In the genomic region with DNA sequence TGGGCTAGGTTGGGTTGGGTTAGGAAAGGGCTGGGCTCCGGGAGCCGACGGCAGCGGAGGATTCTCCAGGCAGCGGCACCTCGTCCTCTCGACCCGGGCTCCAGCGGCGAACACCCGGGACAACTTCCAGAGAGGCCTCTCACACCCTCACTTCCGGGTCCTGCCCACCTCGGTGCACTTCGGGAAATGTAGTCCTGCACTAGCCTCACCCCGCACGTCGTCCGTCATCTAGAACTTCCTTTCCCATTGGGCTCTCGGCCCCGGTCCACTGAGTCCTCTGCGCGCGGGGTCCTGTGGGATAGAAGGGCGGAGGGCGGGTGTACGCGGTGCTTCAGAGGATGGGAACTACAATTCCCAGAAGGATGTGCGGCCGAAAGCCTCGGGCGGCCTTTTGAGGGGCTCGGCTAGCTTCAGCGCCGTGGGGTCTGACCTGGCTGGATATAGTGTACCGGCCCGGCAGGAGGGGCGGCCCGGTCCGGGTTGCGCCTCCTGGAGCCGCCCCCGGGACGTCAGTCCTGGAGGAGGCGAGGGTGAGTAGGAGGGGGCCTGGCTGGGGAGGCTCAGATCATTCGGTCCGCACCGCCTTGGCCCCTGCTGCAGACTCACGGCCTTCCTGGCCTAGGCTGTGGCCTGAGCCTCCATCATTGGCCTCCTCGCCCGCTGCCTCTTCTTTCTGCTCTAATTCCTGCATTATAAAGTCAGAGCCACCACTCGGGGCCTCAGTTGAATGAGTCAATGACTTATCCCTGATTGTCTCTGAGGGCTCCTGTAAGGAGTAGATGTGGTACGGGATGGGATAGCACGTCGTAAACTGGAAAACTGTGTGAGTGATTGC, we compare ENCODE assay signal across 8 cellular contexts. TPM values are rescaled to one million over a fixed set of nuclear protein-coding genes. Genes with fewer than 3 reads are reported as not detected.
DNase-seq lines count a peak whose midpoint lies in the region; ATAC-seq and TF ChIP-seq lines count a peak whose summit lies in the region.

ERP44 (minus strand) TSS at position 114 of the 835 bp plus-strand sequence. CDS start 160 bp downstream, outside the sequence.
A gene with protein sequence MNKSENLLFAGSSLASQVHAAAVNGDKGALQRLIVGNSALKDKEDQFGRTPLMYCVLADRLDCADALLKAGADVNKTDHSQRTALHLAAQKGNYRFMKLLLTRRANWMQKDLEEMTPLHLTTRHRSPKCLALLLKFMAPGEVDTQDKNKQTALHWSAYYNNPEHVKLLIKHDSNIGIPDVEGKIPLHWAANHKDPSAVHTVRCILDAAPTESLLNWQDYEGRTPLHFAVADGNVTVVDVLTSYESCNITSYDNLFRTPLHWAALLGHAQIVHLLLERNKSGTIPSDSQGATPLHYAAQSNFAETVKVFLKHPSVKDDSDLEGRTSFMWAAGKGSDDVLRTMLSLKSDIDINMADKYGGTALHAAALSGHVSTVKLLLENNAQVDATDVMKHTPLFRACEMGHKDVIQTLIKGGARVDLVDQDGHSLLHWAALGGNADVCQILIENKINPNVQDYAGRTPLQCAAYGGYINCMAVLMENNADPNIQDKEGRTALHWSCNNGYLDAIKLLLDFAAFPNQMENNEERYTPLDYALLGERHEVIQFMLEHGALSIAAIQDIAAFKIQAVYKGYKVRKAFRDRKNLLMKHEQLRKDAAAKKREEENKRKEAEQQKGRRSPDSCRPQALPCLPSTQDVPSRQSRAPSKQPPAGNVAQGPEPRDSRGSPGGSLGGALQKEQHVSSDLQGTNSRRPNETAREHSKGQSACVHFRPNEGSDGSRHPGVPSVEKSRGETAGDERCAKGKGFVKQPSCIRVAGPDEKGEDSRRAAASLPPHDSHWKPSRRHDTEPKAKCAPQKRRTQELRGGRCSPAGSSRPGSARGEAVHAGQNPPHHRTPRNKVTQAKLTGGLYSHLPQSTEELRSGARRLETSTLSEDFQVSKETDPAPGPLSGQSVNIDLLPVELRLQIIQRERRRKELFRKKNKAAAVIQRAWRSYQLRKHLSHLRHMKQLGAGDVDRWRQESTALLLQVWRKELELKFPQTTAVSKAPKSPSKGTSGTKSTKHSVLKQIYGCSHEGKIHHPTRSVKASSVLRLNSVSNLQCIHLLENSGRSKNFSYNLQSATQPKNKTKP (plus strand): TSS at position 357 of the 835 bp plus-strand sequence. CDS start 5,279 bp downstream, outside the sequence.

- intact Hi-C loops in activated B cell treated with CpG ODN at 0.5 μM for 24 hours (cut with micrococcal nuclease): loop anchor here (1.0 to 5.0 kb wide), 11 partner anchors 15 to 1300 kb away; partner anchors contain the start of genes MRPL50, SEC61B, STX17 and TEX10

- H3K4me3 Mint-ChIP-seq in activated B cell treated with CpG ODN at 0.5 μM for 24 hours: peak within 1 kb of the TSS; percentile 100
- H3K4me3 Mint-ChIP-seq in immature natural killer cell: peak within 1 kb of the TSS; percentile 99 to 100 (median 100)

- H3K4me1 Mint-ChIP-seq in activated B cell treated with CpG ODN at 0.5 μM for 24 hours (peaks cover 42% of the 10 kb centered on the region), immature natural killer cell (peaks cover 35 to 57% of the 10 kb centered on the region in 2 donors)

- H3K27ac Mint-ChIP-seq in activated B cell treated with CpG ODN at 0.5 μM for 24 hours: peak within 1 kb of the TSS; percentile 97
- peak within 1 kb of the TSS; percentile 94 to 99 (median 99) for H3K27ac Mint-ChIP-seq in immature natural killer cell

- CTCF ChIA-PET in activated B cell treated with CpG ODN at 0.5 μM for 24 hours (lab: Charles Lee): no interaction called here

- peaks cover 11% of the 10 kb centered on the region for H3K36me3 Mint-ChIP-seq in activated B cell treated with CpG ODN at 0.5 μM for 24 hours (ENCODE audit: low read depth)
- no peaks in the 10 kb centered on the region for H3K36me3 Mint-ChIP-seq in immature natural killer cell

- in situ Hi-C loops in GM18951 (cut with MboI; ENCODE audit: low sequenced_read_pairs, unreplicated experiment): no loop called here

- POLR2A ChIA-PET in activated B cell treated with CpG ODN at 0.5 μM for 24 hours (lab: Charles Lee): interaction anchor here (0.9 to 1.6 kb wide), 2 partner anchors 15 to 20 kb away, joined by 3 to 8 read pairs; no protein-coding TSS in a partner anchor

- H3K27ac ChIP-seq in caudate nucleus (ENCODE audit: low read depth, low read length): peak within 1 kb of the TSS; percentile 87

- peak; percentile 89 for TF ChIP-seq POLR2A in GM18951 (IDR thresholded peaks at IDR 0.05; ENCODE audit: extremely low read depth, insufficient read depth, insufficient read length)

- H3K9me3 Mint-ChIP-seq in activated B cell treated with CpG ODN at 0.5 μM for 24 hours (no peaks in the 10 kb centered on the region), immature natural killer cell (no peaks in the 10 kb centered on the region)

- ATAC-seq in HG03196 (IDR thresholded peaks at IDR 0.05; ENCODE audit: unreplicated experiment): peak; percentile 98
- peak; percentile 99 for ATAC-seq in activated B cell treated with CpG ODN at 0.5 μM for 24 hours (ENCODE audit: low read depth)

- no peaks in the 10 kb centered on the region for H3K27me3 Mint-ChIP-seq in activated B cell treated with CpG ODN at 0.5 μM for 24 hours
- H3K27me3 Mint-ChIP-seq in immature natural killer cell (ENCODE audit: low read depth in 3 of 3): peaks cover 0 to 6% (median 3%) of the 10 kb centered on the region in 3 donors

- TF ChIP-seq CTCF in activated B cell treated with CpG ODN at 0.5 μM for 24 hours (IDR thresholded peaks at IDR 0.05): no peak

- DNase-seq in AG08395 (ENCODE audit: low spot score) (peak; percentile 97), NCI-H345 (lab: John Stamatoyannopoulos, UW) (peak; percentile 100), activated B cell treated with CpG ODN at 0.5 μM for 24 hours (peak; percentile 86), caudate nucleus (lab: John Stamatoyannopoulos, UW) (peak; percentile 88 to 100 (median 99)), immature natural killer cell (peak; percentile 95 to 96 (median 95)), smooth muscle cell of the brain vasculature (ENCODE audit: low read depth, low spot score) (peak; percentile 97)

RNA-seq across cellular contexts. Expression of gene ERP44, which starts in this region (rescaled TPM):
- total RNA-seq in activated B cell treated with CpG ODN at 0.5 μM for 24 hours: 14.8 and 16.5 TPM in 2 replicates
- 10 to 100 TPM; 42.0 to 53.4 (median 46.6) TPM for polyA plus RNA-seq in immature natural killer cell

RNA-seq across cellular contexts. Expression of the second gene that starts in this region (rescaled TPM):
- total RNA-seq in activated B cell treated with CpG ODN at 0.5 μM for 24 hours: 26.7 and 34.0 TPM in 2 replicates
- polyA plus RNA-seq in immature natural killer cell: 10 to 100 TPM in 1 of 3 donors, 1 to 10 TPM in 2; 3.4 to 12.6 (median 4.9) TPM

Comparison
In these comparisons a context has a peak if more than half of its experiments do, and no peak if none do; other contexts are left out.
1. Peak in every context shown above with its lines: DNase-seq, ATAC-seq and H3K27ac ChIP-seq.